ENCODE assay signal across 1 cellular context in the genomic region with DNA sequence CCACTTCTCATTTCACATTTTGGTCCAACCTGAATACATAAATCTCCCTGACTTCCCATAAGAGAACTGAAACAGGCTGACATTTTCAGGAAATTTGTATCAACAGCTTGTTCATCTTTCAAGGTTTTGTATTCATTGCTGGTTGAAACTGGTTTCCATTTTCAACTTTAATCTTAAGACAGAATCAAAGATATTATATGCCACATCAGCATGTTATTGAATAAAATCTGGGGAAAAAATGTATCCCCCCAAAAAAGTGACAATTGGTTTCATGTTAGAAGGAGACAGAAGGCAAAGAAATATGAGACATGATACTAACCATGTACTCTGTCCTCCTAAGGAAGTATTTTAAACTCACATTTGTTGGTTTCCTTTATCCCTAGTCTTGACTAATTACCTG.
A peak's percentile ranks its signal among the peaks of the same experiment; 100 is the strongest.
TF ChIP-seq lines count a peak whose summit lies in the region.

No MANE protein-coding gene starts in this region.

TF ChIP-seq in K562, 482 proteins besides CTCF, POLR2A, EP300 and RAD21 (continued from another document):
- TF ChIP-seq ASH1L (IDR thresholded peaks at IDR 0.05; ENCODE audit: borderline replicate concordance, low read depth, partially characterized antibody) = no peak
- no peak for TF ChIP-seq BRD4 (IDR thresholded peaks at IDR 0.05)
- no peak for TF ChIP-seq ZNF212 (CRISPR knock-in tag; IDR thresholded peaks at IDR 0.05)
- TF ChIP-seq, protein P1, sequence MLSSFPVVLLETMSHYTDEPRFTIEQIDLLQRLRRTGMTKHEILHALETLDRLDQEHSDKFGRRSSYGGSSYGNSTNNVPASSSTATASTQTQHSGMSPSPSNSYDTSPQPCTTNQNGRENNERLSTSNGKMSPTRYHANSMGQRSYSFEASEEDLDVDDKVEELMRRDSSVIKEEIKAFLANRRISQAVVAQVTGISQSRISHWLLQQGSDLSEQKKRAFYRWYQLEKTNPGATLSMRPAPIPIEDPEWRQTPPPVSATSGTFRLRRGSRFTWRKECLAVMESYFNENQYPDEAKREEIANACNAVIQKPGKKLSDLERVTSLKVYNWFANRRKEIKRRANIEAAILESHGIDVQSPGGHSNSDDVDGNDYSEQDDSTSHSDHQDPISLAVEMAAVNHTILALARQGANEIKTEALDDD (IDR thresholded peaks at IDR 0.05) = no peak
- no peak for TF ChIP-seq NCOA1 (IDR thresholded peaks at IDR 0.05; ENCODE audit: low read depth)
- TF ChIP-seq, protein P2, sequence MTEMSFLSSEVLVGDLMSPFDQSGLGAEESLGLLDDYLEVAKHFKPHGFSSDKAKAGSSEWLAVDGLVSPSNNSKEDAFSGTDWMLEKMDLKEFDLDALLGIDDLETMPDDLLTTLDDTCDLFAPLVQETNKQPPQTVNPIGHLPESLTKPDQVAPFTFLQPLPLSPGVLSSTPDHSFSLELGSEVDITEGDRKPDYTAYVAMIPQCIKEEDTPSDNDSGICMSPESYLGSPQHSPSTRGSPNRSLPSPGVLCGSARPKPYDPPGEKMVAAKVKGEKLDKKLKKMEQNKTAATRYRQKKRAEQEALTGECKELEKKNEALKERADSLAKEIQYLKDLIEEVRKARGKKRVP (CRISPR knock-in tag; IDR thresholded peaks at IDR 0.05) = no peak
- TF ChIP-seq MEF2D (tag; conservative IDR thresholded peaks at IDR 0.05; ENCODE audit: low read depth) = no peak
- peak; percentile 65 for TF ChIP-seq MAFF (IDR thresholded peaks at IDR 0.05; ENCODE audit: low read length)
